Comparison of ENCODE assay signal across 1 cellular context in the genomic region with DNA sequence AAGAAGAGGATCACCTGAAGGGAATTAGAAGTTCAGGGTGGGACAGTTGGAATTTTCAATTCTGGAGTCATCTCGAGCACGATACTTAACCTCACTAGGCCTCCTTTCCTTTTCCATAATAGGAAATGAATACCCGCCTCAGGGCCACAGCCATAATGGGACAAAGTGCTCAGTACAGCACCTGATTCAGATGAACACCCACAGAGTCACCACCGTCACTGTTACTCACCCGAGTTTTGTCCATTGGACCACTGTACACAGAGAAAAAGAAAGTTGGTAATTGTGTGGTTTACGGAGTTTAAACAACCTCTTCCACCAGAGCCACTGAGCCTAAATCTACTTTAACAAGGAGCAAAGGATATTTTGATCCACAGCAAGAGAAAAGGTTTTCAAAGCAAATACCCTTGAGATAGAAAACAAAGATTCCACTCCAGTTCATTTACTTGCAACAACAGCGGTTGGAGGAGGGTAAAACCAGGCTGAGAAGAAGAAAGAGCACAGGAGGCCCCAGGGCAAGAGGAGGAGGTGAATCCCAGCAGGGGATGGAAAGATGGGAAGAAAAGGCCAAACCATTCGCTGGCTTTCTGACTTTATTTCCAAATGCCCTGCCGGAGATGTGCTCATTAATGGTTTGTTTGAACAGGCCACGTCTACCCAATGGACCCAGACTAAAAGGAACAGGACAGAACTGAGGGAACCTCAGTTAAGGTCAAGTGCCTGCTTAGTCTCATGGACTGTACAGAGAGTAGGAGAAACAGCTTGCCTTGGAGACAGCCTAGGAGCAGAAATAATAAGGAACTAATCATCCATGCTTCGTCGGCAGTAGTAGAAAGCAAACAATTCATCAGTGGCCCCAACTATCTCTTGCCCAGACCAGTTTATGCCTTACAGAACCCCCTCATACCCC.
TF ChIP-seq lines count a peak whose summit lies in the region.

No MANE protein-coding gene starts in this region.

TF ChIP-seq in H1, 55 proteins besides CTCF, POLR2A, EP300 and RAD21:
- TF ChIP-seq RFX5 (IDR thresholded peaks at IDR 0.05; ENCODE audit: borderline replicate concordance, low read depth, low read length): no peak
- no peak for TF ChIP-seq TAF1 (IDR thresholded peaks at IDR 0.05; ENCODE audit: low read depth, low read length)
- TF ChIP-seq KDM5A (IDR thresholded peaks at IDR 0.05; ENCODE audit: low read length): no peak
- TF ChIP-seq SRF (IDR thresholded peaks at IDR 0.05; ENCODE audit: low read depth, low read length): no peak
- TF ChIP-seq SIN3A (conservative IDR thresholded peaks at IDR 0.05 in 1 of 2, IDR thresholded peaks at IDR 0.05 in 1 of 2; ENCODE audit: low read depth in 1 of 2, low read length in 2 of 2): no peak
- TF ChIP-seq ZNF274 (IDR thresholded peaks at IDR 0.05; ENCODE audit: borderline replicate concordance, extremely low read depth, low read length): no peak
- no peak for TF ChIP-seq NANOG (IDR thresholded peaks at IDR 0.05; ENCODE audit: insufficient read depth, low read depth, low read length, poor library complexity, severe bottlenecking)
- no peak for TF ChIP-seq NRF1 (IDR thresholded peaks at IDR 0.05; ENCODE audit: low read depth, low read length)
- no peak for TF ChIP-seq EGR1 (IDR thresholded peaks at IDR 0.05; ENCODE audit: borderline replicate concordance, low read depth, low read length)
TF ChIP-seq in H1: peak in this region for 0.
